ENCODE assay signal across 9 cellular contexts in the genomic region with DNA sequence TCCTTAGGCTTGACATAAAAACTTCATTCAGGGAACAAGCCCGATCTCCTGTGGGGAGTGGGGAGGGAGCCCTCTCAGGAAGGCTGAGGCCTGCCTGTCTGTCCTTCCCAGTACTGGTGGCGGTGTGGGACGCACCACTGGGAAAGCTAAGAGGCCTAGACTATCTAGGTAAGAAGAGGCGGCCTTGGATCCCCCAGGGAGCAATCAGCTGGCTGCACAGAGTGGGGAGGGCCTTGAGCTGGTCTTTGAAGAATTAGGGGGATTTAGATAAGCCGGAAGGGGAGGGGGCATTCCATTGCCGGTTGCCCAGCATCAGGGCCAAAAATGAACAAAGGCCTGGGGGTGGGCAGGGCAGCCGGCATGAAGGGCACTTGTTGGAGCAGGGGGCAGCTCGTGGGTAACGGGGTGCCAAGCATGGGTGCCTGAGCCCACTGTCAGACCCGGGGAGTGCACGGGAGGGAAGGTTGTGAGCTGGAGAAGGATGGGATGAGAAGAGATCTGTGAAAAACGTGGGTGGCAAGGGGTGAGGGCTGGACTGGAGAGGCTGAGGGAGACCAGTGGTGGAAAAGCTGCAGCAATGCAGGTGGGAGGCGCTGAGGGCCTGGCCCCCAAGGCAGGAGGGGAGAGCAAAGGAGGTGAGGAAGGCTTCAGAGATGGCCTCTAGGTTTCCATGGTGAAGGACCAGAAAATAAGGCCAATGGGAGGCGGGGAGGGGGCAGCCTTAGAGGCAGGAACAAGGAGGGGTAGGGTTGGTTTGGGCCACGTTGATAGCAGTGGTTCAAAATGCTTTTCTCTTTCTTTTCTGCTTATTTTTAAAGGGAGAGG. TPM values are rescaled to one million over a fixed set of nuclear protein-coding genes. Genes with fewer than 3 reads are reported as not detected.
DNase-seq lines count a peak whose midpoint lies in the region; ATAC-seq and TF ChIP-seq lines count a peak whose summit lies in the region.
"Had no signal": no experiment of that assay in that cellular context is flagged by ENCODE, and none has a peak within 500 bp of the region (broad histone marks: within the 10 kb centered on the region; RNA-seq: fewer than 3 reads in every experiment).

No MANE protein-coding gene starts in this region.

- intact Hi-C loops in activated B cell treated with CpG ODN at 0.5 μM for 24 hours (cut with micrococcal nuclease) (loop anchor here (5.0 kb wide), 1 partner anchor 465 kb away; no protein-coding TSS in a partner anchor), heart left ventricle (cut with DNase I) (loop anchor here in 7 of 10 donors (1.0 to 10.0 kb wide), 7 partner anchors 350 to 988 kb away; a partner anchor contains a TSS)

- DNase-seq in GM23248 (no peak), activated B cell treated with CpG ODN at 0.5 μM for 24 hours (no peak), heart left ventricle (peak in 2 of 5 donors; percentile 34 to 43), GOT3 (lab: John Stamatoyannopoulos, UW) (no peak)
- DNase-seq in effector CD4-positive, alpha-beta T cell = no peak
- DNase-seq: NCI-H146 had no signal

- no peaks in the 10 kb centered on the region for H3K9me3 Mint-ChIP-seq in activated B cell treated with CpG ODN at 0.5 μM for 24 hours

- no peaks in the 10 kb centered on the region for H3K36me3 ChIP-seq in GM23248 (ENCODE audit: low read depth)
- no peaks in the 10 kb centered on the region for H3K36me3 ChIP-seq in heart left ventricle
- no peaks in the 10 kb centered on the region for H3K36me3 ChIP-seq in rectal smooth muscle tissue (ENCODE audit: control insufficient read depth, insufficient read depth, low read length)

- peaks cover 83% of the 10 kb centered on the region for H3K4me1 Mint-ChIP-seq in activated B cell treated with CpG ODN at 0.5 μM for 24 hours

- no peak for ATAC-seq in activated B cell treated with CpG ODN at 0.5 μM for 24 hours (ENCODE audit: low read depth)
- ATAC-seq in heart left ventricle = peak in 3 of 4 donors; percentile 4 to 11 (median 8)
- ATAC-seq in HG02970 (IDR thresholded peaks at IDR 0.05; ENCODE audit: low FRiP score, unreplicated experiment) = no peak
- ATAC-seq in GM19397 (IDR thresholded peaks at IDR 0.05; ENCODE audit: unreplicated experiment) = no peak

- H3K4me2 ChIP-seq in GM23248 (ENCODE audit: unreplicated experiment) = peak overlapping the region; percentile 67

- H3K9me3 ChIP-seq in GM23248 (ENCODE audit: low read depth) (no peaks in the 10 kb centered on the region), heart left ventricle (no peaks in the 10 kb centered on the region)

- no peaks in the 10 kb centered on the region for H3K36me3 Mint-ChIP-seq in activated B cell treated with CpG ODN at 0.5 μM for 24 hours (ENCODE audit: low read depth)

- CTCF ChIA-PET in activated B cell treated with CpG ODN at 0.5 μM for 24 hours (lab: Charles Lee) = interaction anchor here (0.6 to 7.2 kb wide), 4 partner anchors 349 to 498 kb away, joined by 3 to 56 read pairs (median 12); no protein-coding TSS in a partner anchor

- H3K79me2 ChIP-seq in GM23248 (ENCODE audit: insufficient read depth) = peaks cover 99% of the 10 kb centered on the region

- 44 to 50% methylated on average over 14 of the region's 15 CpGs for WGBS in GM23248 (ENCODE audit: low coverage in 1 of 2, low lambda C conversion rate in 2 of 2, missing lambda C conversion rate in 2 of 2), 2 experiments
- 42 to 57% (median 49%) methylated on average over 14 to 15 of the region's 15 CpGs for WGBS in heart left ventricle, 4 donors

- peak overlapping the region; percentile 81 for H3K27ac Mint-ChIP-seq in activated B cell treated with CpG ODN at 0.5 μM for 24 hours

- peaks cover 96% of the 10 kb centered on the region for H3K4me1 ChIP-seq in GM23248 (ENCODE audit: insufficient read depth)
- peaks cover 39 to 100% (median 99%) of the 10 kb centered on the region in 12 donors for H3K4me1 ChIP-seq in heart left ventricle
- H3K4me1 ChIP-seq in rectal smooth muscle tissue (ENCODE audit: control insufficient read depth, insufficient read depth, low read length) = peaks cover 71% of the 10 kb centered on the region

- no peak for TF ChIP-seq POLR2A in heart left ventricle (IDR thresholded peaks at IDR 0.05)

- no peaks in the 10 kb centered on the region for H3K9me2 ChIP-seq in GM23248 (ENCODE audit: insufficient read depth)

- POLR2A ChIA-PET in activated B cell treated with CpG ODN at 0.5 μM for 24 hours (lab: Charles Lee) = interaction anchor here (0.8 to 1.2 kb wide), 3 partner anchors 18 to 353 kb away, joined by 3 to 4 read pairs (median 4); no protein-coding TSS in a partner anchor

- H3K9ac ChIP-seq in GM23248 (peak overlapping the region; percentile 61), rectal smooth muscle tissue (ENCODE audit: low read length) (peak overlapping the region; percentile 64)

- H3F3A ChIP-seq in GM23248 (ENCODE audit: insufficient read depth) = peaks cover 39% of the 10 kb centered on the region

- H3K4me3 Mint-ChIP-seq in activated B cell treated with CpG ODN at 0.5 μM for 24 hours = no peak overlapping the region

- H3K27ac ChIP-seq in GM23248 (peak overlapping the region; percentile 70), heart left ventricle (peak overlapping the region; percentile 73 to 100 (median 99)), rectal smooth muscle tissue (ENCODE audit: low read depth, low read length) (peak overlapping the region; percentile 65)

- H3K4me3 ChIP-seq in GM23248 = peak overlapping the region; percentile 28
- H3K4me3 ChIP-seq in heart left ventricle = peak overlapping the region in 7 of 12 donors; percentile 5 to 42 (median 17)
- H3K4me3 ChIP-seq in rectal smooth muscle tissue (ENCODE audit: low read length) = peak overlapping the region; percentile 18

- H4K20me1 ChIP-seq in GM23248 (ENCODE audit: insufficient read depth) = no peaks in the 10 kb centered on the region

- in situ Hi-C loops in GM23248 (cut with MboI) = loop anchor here (5.0 to 10.0 kb wide), 3 partner anchors 355 to 608 kb away; no protein-coding TSS in a partner anchor

- TF ChIP-seq CTCF in activated B cell treated with CpG ODN at 0.5 μM for 24 hours (IDR thresholded peaks at IDR 0.05) (no peak), heart left ventricle (IDR thresholded peaks at IDR 0.05) (no peak)

- H3K27me3 ChIP-seq in GM23248 (replicated peaks; ENCODE audit: insufficient read depth) (no peaks in the 10 kb centered on the region), heart left ventricle (no peaks in the 10 kb centered on the region), rectal smooth muscle tissue (ENCODE audit: control insufficient read depth, insufficient read depth, low read length) (no peaks in the 10 kb centered on the region)

- no peaks in the 10 kb centered on the region for H3K27me3 Mint-ChIP-seq in activated B cell treated with CpG ODN at 0.5 μM for 24 hours

- no peak overlapping the region for H2AFZ ChIP-seq in GM23248

RNA-seq across cellular contexts. Expression of a gene that starts 8.5 kb away (rescaled TPM):
- 12.8 and 14.7 TPM in 2 replicates for total RNA-seq in GM23248 (2014; rRNA removed; shearing (Covaris generic))
- 12.9 and 13.8 TPM in 2 replicates for polyA plus RNA-seq in GM23248 (2016; fragmentation: Nextera tagmentation; extraction: Ambion mirVana)
- 14.5 and 15.9 TPM in 2 replicates for total RNA-seq in activated B cell treated with CpG ODN at 0.5 μM for 24 hours
- total RNA-seq in heart left ventricle = 10 to 100 TPM; 17.8 to 36.4 (median 21.1) TPM
- polyA plus RNA-seq in heart left ventricle = 10 to 100 TPM in 1 of 2 donors, 1 to 10 TPM in 1; 7.4 to 16.0 TPM

Comparison
In these comparisons a context has a peak if more than half of its experiments do, and no peak if none do; other contexts are left out.
1. ATAC-seq: peak in heart left ventricle (3 of 4); none in activated B cell treated with CpG ODN at 0.5 μM for 24 hours (single experiment), HG02970 (single experiment) and GM19397 (single experiment).
2. Peak in every context shown above with its lines, with median percentiles within 50 percentile points of each other: H3K27ac ChIP-seq and H3K4me3 ChIP-seq.